ENCODE assay signal across 1 cellular context in the genomic region with DNA sequence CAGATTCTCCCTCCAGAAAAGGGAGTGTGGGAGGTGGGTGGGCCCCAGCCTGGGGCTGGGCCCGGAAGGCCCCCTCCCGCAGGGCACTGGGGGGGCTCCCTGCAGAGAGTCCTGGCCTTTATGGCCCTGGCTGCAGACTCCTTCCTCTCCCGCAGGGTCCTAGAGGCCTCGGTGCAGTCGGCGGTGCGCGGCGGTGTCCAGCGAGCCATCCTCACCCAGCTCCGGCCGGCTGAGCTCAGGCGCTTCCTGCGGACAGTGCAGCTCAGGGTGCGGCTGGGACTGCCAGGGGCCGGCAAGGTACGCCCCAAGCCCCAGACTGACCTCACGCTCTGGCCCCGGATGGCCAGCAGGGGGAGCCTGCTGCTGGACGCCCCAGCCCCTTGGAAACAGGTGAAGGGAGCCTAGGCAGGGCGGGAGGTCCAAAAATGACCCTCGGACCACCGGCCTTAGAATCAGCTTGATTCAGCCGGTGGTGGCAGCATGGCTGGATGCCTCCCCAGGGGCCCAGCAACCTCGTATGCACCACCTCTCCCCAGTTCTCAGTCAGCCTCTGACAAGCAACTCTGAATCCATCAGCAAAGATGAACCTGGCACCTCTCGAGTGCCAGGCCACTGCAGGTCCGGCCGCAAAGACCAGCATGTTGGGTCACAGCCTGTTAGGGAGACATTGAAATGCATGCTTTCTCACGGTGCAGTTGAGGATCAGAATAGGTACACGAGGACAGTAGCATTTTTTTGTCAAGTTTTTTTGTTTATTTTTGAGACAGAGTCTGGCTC.
TF ChIP-seq lines count a peak whose summit lies in the region.

No MANE protein-coding gene starts in this region.

TF ChIP-seq in HepG2, 621 proteins besides CTCF, POLR2A, EP300 and RAD21 (continued from another document and continues in another):
- TF ChIP-seq, protein P1, sequence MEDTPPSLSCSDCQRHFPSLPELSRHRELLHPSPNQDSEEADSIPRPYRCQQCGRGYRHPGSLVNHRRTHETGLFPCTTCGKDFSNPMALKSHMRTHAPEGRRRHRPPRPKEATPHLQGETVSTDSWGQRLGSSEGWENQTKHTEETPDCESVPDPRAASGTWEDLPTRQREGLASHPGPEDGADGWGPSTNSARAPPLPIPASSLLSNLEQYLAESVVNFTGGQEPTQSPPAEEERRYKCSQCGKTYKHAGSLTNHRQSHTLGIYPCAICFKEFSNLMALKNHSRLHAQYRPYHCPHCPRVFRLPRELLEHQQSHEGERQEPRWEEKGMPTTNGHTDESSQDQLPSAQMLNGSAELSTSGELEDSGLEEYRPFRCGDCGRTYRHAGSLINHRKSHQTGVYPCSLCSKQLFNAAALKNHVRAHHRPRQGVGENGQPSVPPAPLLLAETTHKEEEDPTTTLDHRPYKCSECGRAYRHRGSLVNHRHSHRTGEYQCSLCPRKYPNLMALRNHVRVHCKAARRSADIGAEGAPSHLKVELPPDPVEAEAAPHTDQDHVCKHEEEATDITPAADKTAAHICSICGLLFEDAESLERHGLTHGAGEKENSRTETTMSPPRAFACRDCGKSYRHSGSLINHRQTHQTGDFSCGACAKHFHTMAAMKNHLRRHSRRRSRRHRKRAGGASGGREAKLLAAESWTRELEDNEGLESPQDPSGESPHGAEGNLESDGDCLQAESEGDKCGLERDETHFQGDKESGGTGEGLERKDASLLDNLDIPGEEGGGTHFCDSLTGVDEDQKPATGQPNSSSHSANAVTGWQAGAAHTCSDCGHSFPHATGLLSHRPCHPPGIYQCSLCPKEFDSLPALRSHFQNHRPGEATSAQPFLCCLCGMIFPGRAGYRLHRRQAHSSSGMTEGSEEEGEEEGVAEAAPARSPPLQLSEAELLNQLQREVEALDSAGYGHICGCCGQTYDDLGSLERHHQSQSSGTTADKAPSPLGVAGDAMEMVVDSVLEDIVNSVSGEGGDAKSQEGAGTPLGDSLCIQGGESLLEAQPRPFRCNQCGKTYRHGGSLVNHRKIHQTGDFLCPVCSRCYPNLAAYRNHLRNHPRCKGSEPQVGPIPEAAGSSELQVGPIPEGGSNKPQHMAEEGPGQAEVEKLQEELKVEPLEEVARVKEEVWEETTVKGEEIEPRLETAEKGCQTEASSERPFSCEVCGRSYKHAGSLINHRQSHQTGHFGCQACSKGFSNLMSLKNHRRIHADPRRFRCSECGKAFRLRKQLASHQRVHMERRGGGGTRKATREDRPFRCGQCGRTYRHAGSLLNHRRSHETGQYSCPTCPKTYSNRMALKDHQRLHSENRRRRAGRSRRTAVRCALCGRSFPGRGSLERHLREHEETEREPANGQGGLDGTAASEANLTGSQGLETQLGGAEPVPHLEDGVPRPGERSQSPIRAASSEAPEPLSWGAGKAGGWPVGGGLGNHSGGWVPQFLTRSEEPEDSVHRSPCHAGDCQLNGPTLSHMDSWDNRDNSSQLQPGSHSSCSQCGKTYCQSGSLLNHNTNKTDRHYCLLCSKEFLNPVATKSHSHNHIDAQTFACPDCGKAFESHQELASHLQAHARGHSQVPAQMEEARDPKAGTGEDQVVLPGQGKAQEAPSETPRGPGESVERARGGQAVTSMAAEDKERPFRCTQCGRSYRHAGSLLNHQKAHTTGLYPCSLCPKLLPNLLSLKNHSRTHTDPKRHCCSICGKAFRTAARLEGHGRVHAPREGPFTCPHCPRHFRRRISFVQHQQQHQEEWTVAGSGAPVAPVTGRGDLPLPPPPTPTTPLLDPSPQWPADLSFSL (CRISPR knock-in tag; IDR thresholded peaks at IDR 0.05), result no peak
- TF ChIP-seq HNRNPH1 (optimal IDR thresholded peaks at IDR 0.05; ENCODE audit: low read depth, low read length) (no peak), NFYC (CRISPR knock-in tag; IDR thresholded peaks at IDR 0.05) (no peak), IRF2 (CRISPR knock-in tag; IDR thresholded peaks at IDR 0.05) (no peak; the same call in 1 of the 2 replicates), SALL1 (CRISPR knock-in tag; IDR thresholded peaks at IDR 0.05) (peak; percentile 58; the same call in 1 of the 2 replicates), JUND (CRISPR knock-in tag; IDR thresholded peaks at IDR 0.05) (no peak), BHLHE40 (IDR thresholded peaks at IDR 0.05; ENCODE audit: low read length) (no peak), TMF1 (CRISPR knock-in tag; IDR thresholded peaks at IDR 0.05; ENCODE audit: low read depth) (no peak), MYC (CRISPR knock-in tag; IDR thresholded peaks at IDR 0.05; ENCODE audit: borderline replicate concordance) (peak; percentile 51; the same call in 1 of the 2 replicates), RFX5 (IDR thresholded peaks at IDR 0.05; ENCODE audit: low read depth, low read length) (no peak), HDAC1 (CRISPR knock-in tag; IDR thresholded peaks at IDR 0.05) (peak; percentile 39; the same call in 1 of the 2 replicates), KDM5A (IDR thresholded peaks at IDR 0.05; ENCODE audit: borderline replicate concordance, low read length) (no peak), DR1 (CRISPR knock-in tag; IDR thresholded peaks at IDR 0.05) (no peak), U2AF2 (IDR thresholded peaks at IDR 0.05; ENCODE audit: low read depth, low read length) (no peak), ZNF549 (CRISPR knock-in tag; IDR thresholded peaks at IDR 0.05) (no peak), ZNF530 (CRISPR knock-in tag; IDR thresholded peaks at IDR 0.05; ENCODE audit: low read depth) (no peak), SMAD1 (CRISPR knock-in tag; IDR thresholded peaks at IDR 0.05; ENCODE audit: borderline replicate concordance, low read depth) (no peak), KDM6A (CRISPR knock-in tag; IDR thresholded peaks at IDR 0.05; ENCODE audit: low read depth) (no peak), ZNF7 (CRISPR knock-in tag; IDR thresholded peaks at IDR 0.05) (no peak), KDM3A (CRISPR knock-in tag; IDR thresholded peaks at IDR 0.05; ENCODE audit: low read depth) (peak; percentile 60; the same call in 1 of the 2 replicates), ARNT2 (CRISPR knock-in tag; IDR thresholded peaks at IDR 0.05; ENCODE audit: low read depth) (peak; percentile 54; the same call in 1 of the 2 replicates), FOXK2 (IDR thresholded peaks at IDR 0.05) (no peak), ATF7-NPFF (CRISPR knock-in tag; IDR thresholded peaks at IDR 0.05; ENCODE audit: low read depth) (0 out of 2 replicates have a peak, but pooled peaks have one; percentile 22), NONO (IDR thresholded peaks at IDR 0.05) (no peak), NONO (CRISPR knock-in tag; conservative IDR thresholded peaks at IDR 0.05) (peak; percentile 67; the same call in 1 of the 2 replicates), HMG20A (CRISPR knock-in tag; IDR thresholded peaks at IDR 0.05; ENCODE audit: borderline replicate concordance) (no peak), THAP11 (CRISPR knock-in tag; IDR thresholded peaks at IDR 0.05) (peak; percentile 44; the same call in 1 of the 2 replicates), ZNF766 (CRISPR knock-in tag; IDR thresholded peaks at IDR 0.05; ENCODE audit: borderline replicate concordance) (no peak), HMGA1 (CRISPR knock-in tag; conservative IDR thresholded peaks at IDR 0.05) (no peak), MAZ (IDR thresholded peaks at IDR 0.05; ENCODE audit: borderline replicate concordance, low read depth, low read length) (peak; percentile 27; the same call in 1 of the 2 replicates), MAZ (CRISPR knock-in tag; IDR thresholded peaks at IDR 0.05; ENCODE audit: low read depth) (0 out of 2 replicates have a peak, but pooled peaks have one; percentile 59), ZNF24 (IDR thresholded peaks at IDR 0.05) (no peak)
- TF ChIP-seq, protein P2, sequence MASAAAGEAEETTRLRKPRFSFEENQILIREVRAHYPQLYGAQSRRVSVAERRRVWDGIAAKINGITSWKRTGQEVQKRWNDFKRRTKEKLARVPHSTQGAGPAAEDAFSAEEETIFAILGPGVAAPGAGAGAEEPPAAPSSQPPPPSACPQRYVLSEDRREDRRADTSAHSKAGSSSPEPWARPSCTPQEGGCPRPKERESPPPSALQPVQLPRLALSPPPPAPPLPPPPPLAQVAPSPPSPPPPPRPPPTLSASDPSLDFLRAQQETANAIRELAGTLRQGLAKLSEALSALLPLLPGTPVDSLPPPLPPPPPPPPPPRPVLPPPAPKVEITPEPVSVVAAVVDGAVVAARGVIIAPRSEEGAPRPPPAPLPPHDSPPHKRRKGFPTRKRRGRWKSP (CRISPR knock-in tag; IDR thresholded peaks at IDR 0.05), result no peak; the same call in 1 of the 2 replicates
- TF ChIP-seq, protein P3, sequence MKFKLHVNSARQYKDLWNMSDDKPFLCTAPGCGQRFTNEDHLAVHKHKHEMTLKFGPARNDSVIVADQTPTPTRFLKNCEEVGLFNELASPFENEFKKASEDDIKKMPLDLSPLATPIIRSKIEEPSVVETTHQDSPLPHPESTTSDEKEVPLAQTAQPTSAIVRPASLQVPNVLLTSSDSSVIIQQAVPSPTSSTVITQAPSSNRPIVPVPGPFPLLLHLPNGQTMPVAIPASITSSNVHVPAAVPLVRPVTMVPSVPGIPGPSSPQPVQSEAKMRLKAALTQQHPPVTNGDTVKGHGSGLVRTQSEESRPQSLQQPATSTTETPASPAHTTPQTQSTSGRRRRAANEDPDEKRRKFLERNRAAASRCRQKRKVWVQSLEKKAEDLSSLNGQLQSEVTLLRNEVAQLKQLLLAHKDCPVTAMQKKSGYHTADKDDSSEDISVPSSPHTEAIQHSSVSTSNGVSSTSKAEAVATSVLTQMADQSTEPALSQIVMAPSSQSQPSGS (CRISPR knock-in tag; IDR thresholded peaks at IDR 0.05), result peak; percentile 30; the same call in 1 of the 2 replicates
- TF ChIP-seq, protein P4, sequence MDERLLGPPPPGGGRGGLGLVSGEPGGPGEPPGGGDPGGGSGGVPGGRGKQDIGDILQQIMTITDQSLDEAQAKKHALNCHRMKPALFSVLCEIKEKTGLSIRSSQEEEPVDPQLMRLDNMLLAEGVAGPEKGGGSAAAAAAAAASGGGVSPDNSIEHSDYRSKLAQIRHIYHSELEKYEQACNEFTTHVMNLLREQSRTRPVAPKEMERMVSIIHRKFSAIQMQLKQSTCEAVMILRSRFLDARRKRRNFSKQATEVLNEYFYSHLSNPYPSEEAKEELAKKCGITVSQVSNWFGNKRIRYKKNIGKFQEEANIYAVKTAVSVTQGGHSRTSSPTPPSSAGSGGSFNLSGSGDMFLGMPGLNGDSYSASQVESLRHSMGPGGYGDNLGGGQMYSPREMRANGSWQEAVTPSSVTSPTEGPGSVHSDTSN (CRISPR knock-in tag; IDR thresholded peaks at IDR 0.05), result no peak
- TF ChIP-seq, protein P5, sequence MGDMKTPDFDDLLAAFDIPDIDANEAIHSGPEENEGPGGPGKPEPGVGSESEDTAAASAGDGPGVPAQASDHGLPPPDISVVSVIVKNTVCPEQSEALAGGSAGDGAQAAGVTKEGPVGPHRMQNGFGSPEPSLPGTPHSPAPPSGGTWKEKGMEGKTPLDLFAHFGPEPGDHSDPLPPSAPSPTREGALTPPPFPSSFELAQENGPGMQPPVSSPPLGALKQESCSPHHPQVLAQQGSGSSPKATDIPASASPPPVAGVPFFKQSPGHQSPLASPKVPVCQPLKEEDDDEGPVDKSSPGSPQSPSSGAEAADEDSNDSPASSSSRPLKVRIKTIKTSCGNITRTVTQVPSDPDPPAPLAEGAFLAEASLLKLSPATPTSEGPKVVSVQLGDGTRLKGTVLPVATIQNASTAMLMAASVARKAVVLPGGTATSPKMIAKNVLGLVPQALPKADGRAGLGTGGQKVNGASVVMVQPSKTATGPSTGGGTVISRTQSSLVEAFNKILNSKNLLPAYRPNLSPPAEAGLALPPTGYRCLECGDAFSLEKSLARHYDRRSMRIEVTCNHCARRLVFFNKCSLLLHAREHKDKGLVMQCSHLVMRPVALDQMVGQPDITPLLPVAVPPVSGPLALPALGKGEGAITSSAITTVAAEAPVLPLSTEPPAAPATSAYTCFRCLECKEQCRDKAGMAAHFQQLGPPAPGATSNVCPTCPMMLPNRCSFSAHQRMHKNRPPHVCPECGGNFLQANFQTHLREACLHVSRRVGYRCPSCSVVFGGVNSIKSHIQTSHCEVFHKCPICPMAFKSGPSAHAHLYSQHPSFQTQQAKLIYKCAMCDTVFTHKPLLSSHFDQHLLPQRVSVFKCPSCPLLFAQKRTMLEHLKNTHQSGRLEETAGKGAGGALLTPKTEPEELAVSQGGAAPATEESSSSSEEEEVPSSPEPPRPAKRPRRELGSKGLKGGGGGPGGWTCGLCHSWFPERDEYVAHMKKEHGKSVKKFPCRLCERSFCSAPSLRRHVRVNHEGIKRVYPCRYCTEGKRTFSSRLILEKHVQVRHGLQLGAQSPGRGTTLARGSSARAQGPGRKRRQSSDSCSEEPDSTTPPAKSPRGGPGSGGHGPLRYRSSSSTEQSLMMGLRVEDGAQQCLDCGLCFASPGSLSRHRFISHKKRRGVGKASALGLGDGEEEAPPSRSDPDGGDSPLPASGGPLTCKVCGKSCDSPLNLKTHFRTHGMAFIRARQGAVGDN (CRISPR knock-in tag; IDR thresholded peaks at IDR 0.05), result peak; percentile 66; the same call in 1 of the 2 replicates
- TF ChIP-seq, protein P6, sequence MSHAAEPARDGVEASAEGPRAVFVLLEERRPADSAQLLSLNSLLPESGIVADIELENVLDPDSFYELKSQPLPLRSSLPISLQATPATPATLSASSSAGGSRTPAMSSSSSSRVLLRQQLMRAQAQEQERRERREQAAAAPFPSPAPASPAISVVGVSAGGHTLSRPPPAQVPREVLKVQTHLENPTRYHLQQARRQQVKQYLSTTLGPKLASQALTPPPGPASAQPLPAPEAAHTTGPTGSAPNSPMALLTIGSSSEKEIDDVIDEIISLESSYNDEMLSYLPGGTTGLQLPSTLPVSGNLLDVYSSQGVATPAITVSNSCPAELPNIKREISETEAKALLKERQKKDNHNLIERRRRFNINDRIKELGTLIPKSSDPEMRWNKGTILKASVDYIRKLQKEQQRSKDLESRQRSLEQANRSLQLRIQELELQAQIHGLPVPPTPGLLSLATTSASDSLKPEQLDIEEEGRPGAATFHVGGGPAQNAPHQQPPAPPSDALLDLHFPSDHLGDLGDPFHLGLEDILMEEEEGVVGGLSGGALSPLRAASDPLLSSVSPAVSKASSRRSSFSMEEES (CRISPR knock-in tag; IDR thresholded peaks at IDR 0.05), result peak; percentile 23; the same call in 1 of the 2 replicates
- TF ChIP-seq, protein P7, sequence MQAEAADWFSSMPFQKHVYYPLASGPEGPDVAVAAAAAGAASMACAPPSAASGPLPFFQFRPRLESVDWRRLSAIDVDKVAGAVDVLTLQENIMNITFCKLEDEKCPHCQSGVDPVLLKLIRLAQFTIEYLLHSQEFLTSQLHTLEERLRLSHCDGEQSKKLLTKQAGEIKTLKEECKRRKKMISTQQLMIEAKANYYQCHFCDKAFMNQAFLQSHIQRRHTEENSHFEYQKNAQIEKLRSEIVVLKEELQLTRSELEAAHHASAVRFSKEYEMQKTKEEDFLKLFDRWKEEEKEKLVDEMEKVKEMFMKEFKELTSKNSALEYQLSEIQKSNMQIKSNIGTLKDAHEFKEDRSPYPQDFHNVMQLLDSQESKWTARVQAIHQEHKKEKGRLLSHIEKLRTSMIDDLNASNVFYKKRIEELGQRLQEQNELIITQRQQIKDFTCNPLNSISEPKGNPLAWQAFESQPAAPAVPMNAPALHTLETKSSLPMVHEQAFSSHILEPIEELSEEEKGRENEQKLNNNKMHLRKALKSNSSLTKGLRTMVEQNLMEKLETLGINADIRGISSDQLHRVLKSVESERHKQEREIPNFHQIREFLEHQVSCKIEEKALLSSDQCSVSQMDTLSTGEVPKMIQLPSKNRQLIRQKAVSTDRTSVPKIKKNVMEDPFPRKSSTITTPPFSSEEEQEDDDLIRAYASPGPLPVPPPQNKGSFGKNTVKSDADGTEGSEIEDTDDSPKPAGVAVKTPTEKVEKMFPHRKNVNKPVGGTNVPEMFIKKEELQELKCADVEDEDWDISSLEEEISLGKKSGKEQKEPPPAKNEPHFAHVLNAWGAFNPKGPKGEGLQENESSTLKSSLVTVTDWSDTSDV (CRISPR knock-in tag; IDR thresholded peaks at IDR 0.05), result no peak
- TF ChIP-seq, protein P8, sequence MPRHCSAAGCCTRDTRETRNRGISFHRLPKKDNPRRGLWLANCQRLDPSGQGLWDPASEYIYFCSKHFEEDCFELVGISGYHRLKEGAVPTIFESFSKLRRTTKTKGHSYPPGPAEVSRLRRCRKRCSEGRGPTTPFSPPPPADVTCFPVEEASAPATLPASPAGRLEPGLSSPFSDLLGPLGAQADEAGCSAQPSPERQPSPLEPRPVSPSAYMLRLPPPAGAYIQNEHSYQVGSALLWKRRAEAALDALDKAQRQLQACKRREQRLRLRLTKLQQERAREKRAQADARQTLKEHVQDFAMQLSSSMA (CRISPR knock-in tag; IDR thresholded peaks at IDR 0.05), result no peak
